Comparison of ENCODE assay signal across 1 cellular context in genomic region chrX:15512401-15512965, GRCh38.
TF ChIP-seq lines count a peak whose summit lies in the region.

No MANE protein-coding gene starts in this region.

TF ChIP-seq in IMR-90, 13 proteins besides CTCF, POLR2A, EP300 and RAD21:
- TF ChIP-seq MAZ (IDR thresholded peaks at IDR 0.05; ENCODE audit: borderline replicate concordance, low read depth, low read length) = no peak
- no peak for TF ChIP-seq BHLHE40 (IDR thresholded peaks at IDR 0.05; ENCODE audit: low read depth, low read length)
- no peak for TF ChIP-seq NFE2L2 (IDR thresholded peaks at IDR 0.05; ENCODE audit: low read depth, low read length)
- TF ChIP-seq CEBPB (IDR thresholded peaks at IDR 0.05; ENCODE audit: low read depth, low read length) = no peak
- TF ChIP-seq ELK1 (IDR thresholded peaks at IDR 0.05; ENCODE audit: borderline replicate concordance, low read depth, low read length) = no peak
- no peak for TF ChIP-seq MXI1 (IDR thresholded peaks at IDR 0.05; ENCODE audit: borderline replicate concordance, low read depth, low read length)
- TF ChIP-seq MAFK (IDR thresholded peaks at IDR 0.05; ENCODE audit: low read depth, low read length) = no peak
- TF ChIP-seq CHD1 (IDR thresholded peaks at IDR 0.05; ENCODE audit: low read depth, low read length) = no peak
- no peak for TF ChIP-seq RFX5 (IDR thresholded peaks at IDR 0.05; ENCODE audit: low read depth, low read length)
- TF ChIP-seq FOS (IDR thresholded peaks at IDR 0.05; ENCODE audit: low read depth, low read length) = no peak
- no peak for TF ChIP-seq RCOR1 (IDR thresholded peaks at IDR 0.05; ENCODE audit: insufficient replicate concordance, low read length)
- no peak for TF ChIP-seq USF2 (IDR thresholded peaks at IDR 0.05; ENCODE audit: low read depth, low read length)
- no peak for TF ChIP-seq SMC3 (IDR thresholded peaks at IDR 0.05; ENCODE audit: low read depth, low read length)
